In the genomic region with DNA sequence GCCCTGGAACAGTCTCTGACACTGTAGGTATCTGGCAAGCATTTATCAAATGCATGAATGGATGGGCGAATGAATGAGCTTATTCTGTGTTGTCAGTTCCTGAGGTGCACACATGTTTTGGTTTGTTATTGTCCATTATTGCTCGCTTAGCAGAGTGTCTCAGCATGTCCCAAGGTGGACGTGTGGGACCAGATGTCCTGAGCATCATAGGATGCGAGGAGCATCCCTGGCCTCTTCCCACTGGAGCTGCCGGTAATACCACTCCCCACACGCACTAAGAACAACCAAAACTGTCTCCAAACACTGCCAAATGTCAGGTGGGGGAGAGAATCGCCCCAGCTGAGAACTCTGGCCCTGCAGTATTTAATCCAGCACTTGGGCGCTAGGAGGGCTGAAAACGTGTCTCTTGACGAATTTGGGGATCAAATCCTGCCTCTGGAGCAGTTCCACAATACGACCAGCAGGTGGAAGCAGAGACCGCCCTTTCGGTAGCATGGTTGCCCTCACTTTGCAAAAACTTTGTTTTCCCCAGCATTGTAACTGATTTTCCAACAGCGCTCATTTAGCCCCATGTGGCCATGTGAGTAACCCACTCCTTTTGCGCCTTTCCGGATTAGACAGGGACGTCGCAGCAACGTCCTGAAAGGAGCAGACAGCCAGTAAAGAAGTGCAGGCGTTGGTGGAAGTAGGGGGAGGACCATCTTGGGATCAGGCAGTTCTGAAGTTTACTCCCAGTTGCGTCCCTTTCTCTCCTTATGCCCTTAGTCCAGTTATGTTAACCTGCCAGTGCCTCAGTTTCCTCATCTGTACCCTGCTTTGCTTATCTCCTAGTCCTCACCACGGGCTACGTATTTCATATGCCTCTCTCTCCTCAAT, we compare ENCODE assay signal across 9 cellular contexts. TPM values are rescaled to one million over a fixed set of nuclear protein-coding genes. Genes with fewer than 3 reads are reported as not detected.
A peak's percentile ranks its signal among the peaks of the same experiment; 100 is the strongest.
DNase-seq lines count a peak whose midpoint lies in the region; ATAC-seq, FAIRE-seq and TF ChIP-seq lines count a peak whose summit lies in the region.
"Had no signal": no experiment of that assay in that cellular context is flagged by ENCODE, and none has a peak within 500 bp of the region (broad histone marks: within the 10 kb centered on the region; RNA-seq: fewer than 3 reads in every experiment).

No MANE protein-coding gene starts in this region.

- no peaks in the 10 kb centered on the region for H3K4me1 ChIP-seq in lower lobe of right lung

- H3K27ac Mint-ChIP-seq in CD14-positive monocyte = peak overlapping the region in 5 of 7 donors; percentile 7 to 85 (median 27)

- FAIRE-seq in GM19239 (lab: Jason Lieb, UNC) = peak; percentile 63

- peaks cover 6 to 25% (median 10%) of the 10 kb centered on the region in 3 donors for H3K27me3 Mint-ChIP-seq in CD14-positive monocyte (ENCODE audit: low read depth in 3 of 3)

- DNase-seq in CD14-positive monocyte (ENCODE audit: low spot score) = peak; percentile 80
- DNase-seq in GM19239 (ENCODE audit: insufficient read length, low spot score) = peak; percentile 67
- peak; percentile 66 for DNase-seq in NCI-H510A treated with DMSO at 0.1 percent for 48 hours (lab: John Stamatoyannopoulos, UW)
- DNase-seq in activated CD4-positive, alpha-beta T cell treated with anti-CD3 and anti-CD28 coated beads for 4 hours = peak; percentile 58 to 73
- peak; percentile 92 for DNase-seq in dedifferentiated amniotic fluid mesenchymal stem cell (ENCODE audit: extremely low spot score)
- DNase-seq in lower lobe of right lung = peak; percentile 71
- peak; percentile 50 for DNase-seq in stimulated activated CD8-positive, alpha-beta memory T cell treated with anti-CD3 and anti-CD28 coated beads, Interleukin-12 subunit alpha, Interleukin-12 subunit beta, amount 100 ng/mL, for 4 hours (ENCODE audit: low read depth)

- intact Hi-C loops in CD14-positive monocyte (cut with micrococcal nuclease) (loop anchor here (2.0 to 5.0 kb wide), 6 partner anchors 75 to 317 kb away; partner anchors contain the start of gene ABAT (in 1 of the 2)), lower lobe of right lung (cut with DNase I) (no loop called here)

- peak; percentile 96 for ATAC-seq in HG03378 (IDR thresholded peaks at IDR 0.05; ENCODE audit: unreplicated experiment)
- ATAC-seq in lower lobe of right lung = peak; percentile 84 to 92

- peaks cover 0 to 6% (median 2%) of the 10 kb centered on the region in 7 donors for H3K9me3 Mint-ChIP-seq in CD14-positive monocyte

- H3K27ac ChIP-seq in lower lobe of right lung = no peak overlapping the region

- H3K4me3 Mint-ChIP-seq in CD14-positive monocyte = no peak overlapping the region

- peak; percentile 97 for TF ChIP-seq CTCF in CD14-positive monocyte (IDR thresholded peaks at IDR 0.05)
- peak; percentile 97 for TF ChIP-seq CTCF in lower lobe of right lung (IDR thresholded peaks at IDR 0.05)

- H3K36me3 ChIP-seq in lower lobe of right lung = no peaks in the 10 kb centered on the region

- H3K36me3 Mint-ChIP-seq in CD14-positive monocyte = no peaks in the 10 kb centered on the region

- no peaks in the 10 kb centered on the region for H3K9me3 ChIP-seq in lower lobe of right lung

- H3K4me3 ChIP-seq in lower lobe of right lung = no peak overlapping the region

- H3K27me3 ChIP-seq in lower lobe of right lung (ENCODE audit: low read depth) = peaks cover 22% of the 10 kb centered on the region

- H3K4me1 Mint-ChIP-seq in CD14-positive monocyte = peaks cover 14% of the 10 kb centered on the region

RNA-seq across cellular contexts. Expression of gene TMEM114, which starts 22.7 kb away (rescaled TPM):
- polyA plus RNA-seq in CD14-positive monocyte = not detected
- not detected for total RNA-seq in lower lobe of right lung
- polyA plus RNA-seq: adipose tissue had no signal

RNA-seq across cellular contexts. Expression of gene METTL22, which starts 53.9 kb away (rescaled TPM):
- polyA plus RNA-seq in CD14-positive monocyte = 10 to 100 TPM; 36.0 to 44.0 TPM
- total RNA-seq in lower lobe of right lung = 43.5 TPM
